In genomic region chr19:38233740-38234251, GRCh38 we compare ENCODE assay signal across 1 cellular context.
TF ChIP-seq lines count a peak whose summit lies in the region.

No MANE protein-coding gene starts in this region.

TF ChIP-seq in HepG2, 621 proteins besides CTCF, POLR2A, EP300 and RAD21 (continued from another document and continues in another):
- TF ChIP-seq, protein P1, sequence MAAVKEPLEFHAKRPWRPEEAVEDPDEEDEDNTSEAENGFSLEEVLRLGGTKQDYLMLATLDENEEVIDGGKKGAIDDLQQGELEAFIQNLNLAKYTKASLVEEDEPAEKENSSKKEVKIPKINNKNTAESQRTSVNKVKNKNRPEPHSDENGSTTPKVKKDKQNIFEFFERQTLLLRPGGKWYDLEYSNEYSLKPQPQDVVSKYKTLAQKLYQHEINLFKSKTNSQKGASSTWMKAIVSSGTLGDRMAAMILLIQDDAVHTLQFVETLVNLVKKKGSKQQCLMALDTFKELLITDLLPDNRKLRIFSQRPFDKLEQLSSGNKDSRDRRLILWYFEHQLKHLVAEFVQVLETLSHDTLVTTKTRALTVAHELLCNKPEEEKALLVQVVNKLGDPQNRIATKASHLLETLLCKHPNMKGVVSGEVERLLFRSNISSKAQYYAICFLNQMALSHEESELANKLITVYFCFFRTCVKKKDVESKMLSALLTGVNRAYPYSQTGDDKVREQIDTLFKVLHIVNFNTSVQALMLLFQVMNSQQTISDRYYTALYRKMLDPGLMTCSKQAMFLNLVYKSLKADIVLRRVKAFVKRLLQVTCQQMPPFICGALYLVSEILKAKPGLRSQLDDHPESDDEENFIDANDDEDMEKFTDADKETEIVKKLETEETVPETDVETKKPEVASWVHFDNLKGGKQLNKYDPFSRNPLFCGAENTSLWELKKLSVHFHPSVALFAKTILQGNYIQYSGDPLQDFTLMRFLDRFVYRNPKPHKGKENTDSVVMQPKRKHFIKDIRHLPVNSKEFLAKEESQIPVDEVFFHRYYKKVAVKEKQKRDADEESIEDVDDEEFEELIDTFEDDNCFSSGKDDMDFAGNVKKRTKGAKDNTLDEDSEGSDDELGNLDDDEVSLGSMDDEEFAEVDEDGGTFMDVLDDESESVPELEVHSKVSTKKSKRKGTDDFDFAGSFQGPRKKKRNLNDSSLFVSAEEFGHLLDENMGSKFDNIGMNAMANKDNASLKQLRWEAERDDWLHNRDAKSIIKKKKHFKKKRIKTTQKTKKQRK (IDR thresholded peaks at IDR 0.05; ENCODE audit: low read length), result no peak
- no peak for TF ChIP-seq FLYWCH1 (CRISPR knock-in tag; IDR thresholded peaks at IDR 0.05)
- TF ChIP-seq, protein P2, sequence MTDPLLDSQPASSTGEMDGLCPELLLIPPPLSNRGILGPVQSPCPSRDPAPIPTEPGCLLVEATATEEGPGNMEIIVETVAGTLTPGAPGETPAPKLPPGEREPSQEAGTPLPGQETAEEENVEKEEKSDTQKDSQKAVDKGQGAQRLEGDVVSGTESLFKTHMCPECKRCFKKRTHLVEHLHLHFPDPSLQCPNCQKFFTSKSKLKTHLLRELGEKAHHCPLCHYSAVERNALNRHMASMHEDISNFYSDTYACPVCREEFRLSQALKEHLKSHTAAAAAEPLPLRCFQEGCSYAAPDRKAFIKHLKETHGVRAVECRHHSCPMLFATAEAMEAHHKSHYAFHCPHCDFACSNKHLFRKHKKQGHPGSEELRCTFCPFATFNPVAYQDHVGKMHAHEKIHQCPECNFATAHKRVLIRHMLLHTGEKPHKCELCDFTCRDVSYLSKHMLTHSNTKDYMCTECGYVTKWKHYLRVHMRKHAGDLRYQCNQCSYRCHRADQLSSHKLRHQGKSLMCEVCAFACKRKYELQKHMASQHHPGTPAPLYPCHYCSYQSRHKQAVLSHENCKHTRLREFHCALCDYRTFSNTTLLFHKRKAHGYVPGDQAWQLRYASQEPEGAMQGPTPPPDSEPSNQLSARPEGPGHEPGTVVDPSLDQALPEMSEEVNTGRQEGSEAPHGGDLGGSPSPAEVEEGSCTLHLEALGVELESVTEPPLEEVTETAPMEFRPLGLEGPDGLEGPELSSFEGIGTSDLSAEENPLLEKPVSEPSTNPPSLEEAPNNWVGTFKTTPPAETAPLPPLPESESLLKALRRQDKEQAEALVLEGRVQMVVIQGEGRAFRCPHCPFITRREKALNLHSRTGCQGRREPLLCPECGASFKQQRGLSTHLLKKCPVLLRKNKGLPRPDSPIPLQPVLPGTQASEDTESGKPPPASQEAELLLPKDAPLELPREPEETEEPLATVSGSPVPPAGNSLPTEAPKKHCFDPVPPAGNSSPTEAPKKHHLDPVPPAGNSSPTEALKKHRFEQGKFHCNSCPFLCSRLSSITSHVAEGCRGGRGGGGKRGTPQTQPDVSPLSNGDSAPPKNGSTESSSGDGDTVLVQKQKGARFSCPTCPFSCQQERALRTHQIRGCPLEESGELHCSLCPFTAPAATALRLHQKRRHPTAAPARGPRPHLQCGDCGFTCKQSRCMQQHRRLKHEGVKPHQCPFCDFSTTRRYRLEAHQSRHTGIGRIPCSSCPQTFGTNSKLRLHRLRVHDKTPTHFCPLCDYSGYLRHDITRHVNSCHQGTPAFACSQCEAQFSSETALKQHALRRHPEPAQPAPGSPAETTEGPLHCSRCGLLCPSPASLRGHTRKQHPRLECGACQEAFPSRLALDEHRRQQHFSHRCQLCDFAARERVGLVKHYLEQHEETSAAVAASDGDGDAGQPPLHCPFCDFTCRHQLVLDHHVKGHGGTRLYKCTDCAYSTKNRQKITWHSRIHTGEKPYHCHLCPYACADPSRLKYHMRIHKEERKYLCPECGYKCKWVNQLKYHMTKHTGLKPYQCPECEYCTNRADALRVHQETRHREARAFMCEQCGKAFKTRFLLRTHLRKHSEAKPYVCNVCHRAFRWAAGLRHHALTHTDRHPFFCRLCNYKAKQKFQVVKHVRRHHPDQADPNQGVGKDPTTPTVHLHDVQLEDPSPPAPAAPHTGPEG (CRISPR knock-in tag; IDR thresholded peaks at IDR 0.05), result no peak
- no peak for TF ChIP-seq ZFP41 (CRISPR knock-in tag; IDR thresholded peaks at IDR 0.05; ENCODE audit: borderline replicate concordance)
- TF ChIP-seq ZNF34 (CRISPR knock-in tag; IDR thresholded peaks at IDR 0.05; ENCODE audit: borderline replicate concordance), result no peak
- TF ChIP-seq ZNF713 (CRISPR knock-in tag; IDR thresholded peaks at IDR 0.05), result no peak
- TF ChIP-seq ZZZ3 (CRISPR knock-in tag; IDR thresholded peaks at IDR 0.05; ENCODE audit: borderline replicate concordance), result no peak
- TF ChIP-seq CHD2 (IDR thresholded peaks at IDR 0.05; ENCODE audit: low read depth, low read length), result no peak
- TF ChIP-seq, protein P3, sequence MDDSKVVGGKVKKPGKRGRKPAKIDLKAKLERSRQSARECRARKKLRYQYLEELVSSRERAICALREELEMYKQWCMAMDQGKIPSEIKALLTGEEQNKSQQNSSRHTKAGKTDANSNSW (CRISPR knock-in tag; IDR thresholded peaks at IDR 0.05; ENCODE audit: borderline replicate concordance), result no peak
- no peak for TF ChIP-seq ZBTB10 (CRISPR knock-in tag; IDR thresholded peaks at IDR 0.05; ENCODE audit: borderline replicate concordance)
- no peak for TF ChIP-seq ZNF629 (CRISPR knock-in tag; conservative IDR thresholded peaks at IDR 0.05)
- TF ChIP-seq POLR2AphosphoS5 (IDR thresholded peaks at IDR 0.05; ENCODE audit: low read depth, low read length), result no peak
- no peak for TF ChIP-seq ZNF501 (CRISPR knock-in tag; IDR thresholded peaks at IDR 0.05)
- no peak for TF ChIP-seq ZNF709 (CRISPR knock-in tag; IDR thresholded peaks at IDR 0.05)
- no peak for TF ChIP-seq RFXAP (CRISPR knock-in tag; IDR thresholded peaks at IDR 0.05; ENCODE audit: borderline replicate concordance)
- TF ChIP-seq, protein P4, sequence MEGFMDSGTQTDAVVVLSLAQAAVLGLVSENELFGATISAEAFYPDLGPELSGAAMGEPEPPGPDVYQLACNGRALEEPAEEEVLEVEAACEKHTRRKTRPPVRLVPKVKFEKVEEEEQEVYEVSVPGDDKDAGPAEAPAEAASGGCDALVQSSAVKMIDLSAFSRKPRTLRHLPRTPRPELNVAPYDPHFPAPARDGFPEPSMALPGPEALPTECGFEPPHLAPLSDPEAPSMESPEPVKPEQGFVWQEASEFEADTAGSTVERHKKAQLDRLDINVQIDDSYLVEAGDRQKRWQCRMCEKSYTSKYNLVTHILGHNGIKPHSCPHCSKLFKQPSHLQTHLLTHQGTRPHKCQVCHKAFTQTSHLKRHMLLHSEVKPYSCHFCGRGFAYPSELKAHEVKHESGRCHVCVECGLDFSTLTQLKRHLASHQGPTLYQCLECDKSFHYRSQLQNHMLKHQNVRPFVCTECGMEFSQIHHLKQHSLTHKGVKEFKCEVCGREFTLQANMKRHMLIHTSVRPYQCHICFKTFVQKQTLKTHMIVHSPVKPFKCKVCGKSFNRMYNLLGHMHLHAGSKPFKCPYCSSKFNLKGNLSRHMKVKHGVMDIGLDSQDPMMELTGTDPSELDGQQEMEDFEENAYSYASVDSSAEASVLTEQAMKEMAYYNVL (CRISPR knock-in tag; IDR thresholded peaks at IDR 0.05; ENCODE audit: borderline replicate concordance), result no peak
- no peak for TF ChIP-seq ZNF333 (CRISPR knock-in tag; IDR thresholded peaks at IDR 0.05; ENCODE audit: borderline replicate concordance)
- no peak for TF ChIP-seq KDM3A (CRISPR knock-in tag; IDR thresholded peaks at IDR 0.05; ENCODE audit: low read depth)
- no peak for TF ChIP-seq MXD4 (CRISPR knock-in tag; IDR thresholded peaks at IDR 0.05)
- TF ChIP-seq ZBTB39 (CRISPR knock-in tag; IDR thresholded peaks at IDR 0.05), result no peak
- TF ChIP-seq THAP11 (CRISPR knock-in tag; IDR thresholded peaks at IDR 0.05), result peak; percentile 34; the same call in 1 of the 2 replicates
- TF ChIP-seq ARHGAP35 (CRISPR knock-in tag; IDR thresholded peaks at IDR 0.05; ENCODE audit: borderline replicate concordance), result no peak
- no peak for TF ChIP-seq ZNF674 (CRISPR knock-in tag; IDR thresholded peaks at IDR 0.05; ENCODE audit: low read depth)
- no peak for TF ChIP-seq JARID2 (CRISPR knock-in tag; IDR thresholded peaks at IDR 0.05; ENCODE audit: insufficient replicate concordance)
- TF ChIP-seq SALL1 (CRISPR knock-in tag; IDR thresholded peaks at IDR 0.05), result peak; percentile 18; the same call in 1 of the 2 replicates
- no peak for TF ChIP-seq NR1H2 (CRISPR knock-in tag; IDR thresholded peaks at IDR 0.05; ENCODE audit: borderline replicate concordance, low read depth)
- TF ChIP-seq TEAD3 (CRISPR knock-in tag; optimal IDR thresholded peaks at IDR 0.05; ENCODE audit: borderline replicate concordance), result peak; percentile 28
- peak; percentile 40 for TF ChIP-seq XRCC5 (optimal IDR thresholded peaks at IDR 0.05; ENCODE audit: low read length)
- TF ChIP-seq KDM2A (CRISPR knock-in tag; IDR thresholded peaks at IDR 0.05; ENCODE audit: borderline replicate concordance, low read depth), result peak; percentile 76
- TF ChIP-seq STAG1 (CRISPR knock-in tag; IDR thresholded peaks at IDR 0.05), result peak; percentile 96
- TF ChIP-seq ZNF138 (CRISPR knock-in tag; IDR thresholded peaks at IDR 0.05; ENCODE audit: low read depth), result no peak
- TF ChIP-seq NFYC (CRISPR knock-in tag; IDR thresholded peaks at IDR 0.05), result no peak; the same call in 1 of the 2 replicates
- TF ChIP-seq ZC3H13 (CRISPR knock-in tag; IDR thresholded peaks at IDR 0.05), result no peak
- no peak for TF ChIP-seq IKZF4 (CRISPR knock-in tag; IDR thresholded peaks at IDR 0.05; ENCODE audit: borderline replicate concordance, low read depth, not compliant biosample characterization)
- TF ChIP-seq ZNF580 (CRISPR knock-in tag; IDR thresholded peaks at IDR 0.05; ENCODE audit: borderline replicate concordance, low read depth), result no peak
- no peak for TF ChIP-seq DMAP1 (CRISPR knock-in tag; IDR thresholded peaks at IDR 0.05)
- no peak for TF ChIP-seq POLR2G (IDR thresholded peaks at IDR 0.05; ENCODE audit: low read depth, low read length)
- TF ChIP-seq DMTF1 (CRISPR knock-in tag; IDR thresholded peaks at IDR 0.05), result no peak
- no peak for TF ChIP-seq ZNF724P (CRISPR knock-in tag; IDR thresholded peaks at IDR 0.05; ENCODE audit: borderline replicate concordance)
- TF ChIP-seq CBFB (CRISPR knock-in tag; IDR thresholded peaks at IDR 0.05), result no peak
- TF ChIP-seq NRL (CRISPR knock-in tag; IDR thresholded peaks at IDR 0.05; ENCODE audit: borderline replicate concordance), result no peak
- 0 out of 2 replicates have a peak, but pooled peaks have one; percentile 34 for TF ChIP-seq KAT8 (CRISPR knock-in tag; IDR thresholded peaks at IDR 0.05)
- no peak for TF ChIP-seq PTBP1 (IDR thresholded peaks at IDR 0.05; ENCODE audit: low read depth, low read length, poor library complexity, severe bottlenecking)
- no peak for TF ChIP-seq TSC22D2 (CRISPR knock-in tag; IDR thresholded peaks at IDR 0.05; ENCODE audit: borderline replicate concordance)
- TF ChIP-seq, protein P5, sequence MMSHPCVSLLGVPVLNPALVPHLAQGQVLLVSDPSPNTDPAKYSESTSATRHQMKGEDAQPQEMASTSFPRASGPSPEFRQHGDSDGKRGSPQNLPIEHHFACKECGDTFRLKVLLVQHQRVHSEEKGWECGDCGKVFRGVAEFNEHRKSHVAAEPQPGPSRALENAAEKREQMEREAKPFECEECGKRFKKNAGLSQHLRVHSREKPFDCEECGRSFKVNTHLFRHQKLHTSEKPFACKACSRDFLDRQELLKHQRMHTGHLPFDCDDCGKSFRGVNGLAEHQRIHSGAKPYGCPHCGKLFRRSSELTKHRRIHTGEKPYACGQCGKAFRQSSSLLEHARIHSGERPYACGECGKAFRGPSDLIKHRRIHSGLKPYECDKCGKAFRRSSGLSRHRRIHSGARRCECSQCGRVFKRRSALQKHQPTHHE (CRISPR knock-in tag; IDR thresholded peaks at IDR 0.05; ENCODE audit: borderline replicate concordance), result no peak
